In the genomic region with DNA sequence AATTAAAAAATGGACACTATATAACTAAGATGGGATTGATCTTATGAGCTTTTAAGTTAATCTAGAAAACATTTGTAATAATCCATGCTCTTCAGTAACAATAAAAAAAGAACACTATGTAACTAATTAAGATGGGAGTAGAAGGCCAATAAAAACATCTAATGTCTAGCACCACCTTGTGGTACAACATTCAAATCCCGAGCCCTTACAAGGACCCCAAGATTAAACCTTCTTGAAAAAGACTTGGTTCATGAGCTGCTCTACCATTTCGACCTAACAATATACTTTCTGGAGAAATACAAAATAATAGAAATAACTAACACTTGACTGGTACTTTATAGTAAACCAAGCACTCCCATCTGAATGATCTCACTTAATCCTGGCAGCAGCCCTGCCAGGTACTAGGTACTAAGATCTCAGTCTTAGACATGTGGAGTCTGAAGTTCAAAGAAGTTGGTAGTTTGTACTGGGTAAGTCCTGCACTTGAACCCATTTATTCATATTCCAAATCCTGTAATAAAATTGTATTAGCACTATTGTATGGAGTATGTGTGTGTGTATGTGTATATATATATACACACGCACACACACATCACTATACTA, we compare ENCODE assay signal across 9 cellular contexts. TPM values are rescaled to one million over a fixed set of nuclear protein-coding genes. Genes with fewer than 3 reads are reported as not detected.
DNase-seq lines count a peak whose midpoint lies in the region; ATAC-seq and TF ChIP-seq lines count a peak whose summit lies in the region.
"Had no signal": no experiment of that assay in that cellular context is flagged by ENCODE, and none has a peak within 500 bp of the region (broad histone marks: within the 10 kb centered on the region; RNA-seq: fewer than 3 reads in every experiment).

No MANE protein-coding gene starts in this region.

- CTCF ChIA-PET in activated CD4-positive, alpha-beta memory T cell treated with anti-CD3 and anti-CD28 coated beads, Interleukin-2, amount 10 ng/mL, durations not matched to agents 7 days and 5 days (lab: Charles Lee) = interaction anchor here (0.8 to 10.0 kb wide), 31 partner anchors 9 to 300 kb away, joined by 3 to 181 read pairs (median 4); partner anchors contain the start of genes CAPN7 and SH3BP5
- CTCF ChIA-PET in activated CD4-positive, alpha-beta memory T cell treated with anti-CD3 and anti-CD28 coated beads for 36 hours (lab: Charles Lee) = interaction anchor here (0.6 to 4.8 kb wide), 50 partner anchors 8 to 325 kb away, joined by 3 to 178 read pairs (median 5); partner anchors contain the start of genes CAPN7, METTL6 and SH3BP5

- no peak overlapping the region for H3K27ac ChIP-seq in upper lobe of left lung

- no peaks in the 10 kb centered on the region for H3K27me3 ChIP-seq in upper lobe of left lung

- H3K36me3 Mint-ChIP-seq in activated CD4-positive, alpha-beta memory T cell treated with anti-CD3 and anti-CD28 coated beads, Interleukin-2, amount 10 ng/mL, durations not matched to agents 7 days and 5 days (ENCODE audit: low read depth) = peaks cover 3% of the 10 kb centered on the region
- H3K36me3 Mint-ChIP-seq in activated CD4-positive, alpha-beta memory T cell treated with anti-CD3 and anti-CD28 coated beads for 36 hours = peaks cover 4% of the 10 kb centered on the region
- peaks cover 7% of the 10 kb centered on the region for H3K36me3 Mint-ChIP-seq in chondrocyte (ENCODE audit: low read depth)
- H3K36me3 Mint-ChIP-seq: activated naive CD4-positive, alpha-beta T cell treated with anti-CD3 and anti-CD28 coated beads, Interleukin-2, amount 50 U/mL, for 72 hours had no signal

- H3K4me3 Mint-ChIP-seq in activated CD4-positive, alpha-beta memory T cell treated with anti-CD3 and anti-CD28 coated beads, Interleukin-2, amount 10 ng/mL, durations not matched to agents 7 days and 5 days = no peak overlapping the region
- H3K4me3 Mint-ChIP-seq in activated CD4-positive, alpha-beta memory T cell treated with anti-CD3 and anti-CD28 coated beads for 36 hours = no peak overlapping the region
- no peak overlapping the region for H3K4me3 Mint-ChIP-seq in chondrocyte (ENCODE audit: unreplicated experiment)

- H3K9me3 ChIP-seq in upper lobe of left lung = no peaks in the 10 kb centered on the region

- peaks cover 12% of the 10 kb centered on the region for H3K4me1 Mint-ChIP-seq in activated CD4-positive, alpha-beta memory T cell treated with anti-CD3 and anti-CD28 coated beads, Interleukin-2, amount 10 ng/mL, durations not matched to agents 7 days and 5 days
- H3K4me1 Mint-ChIP-seq in activated CD4-positive, alpha-beta memory T cell treated with anti-CD3 and anti-CD28 coated beads for 36 hours (ENCODE audit: low read depth) = peaks cover 3% of the 10 kb centered on the region
- peaks cover 2% of the 10 kb centered on the region for H3K4me1 Mint-ChIP-seq in chondrocyte (ENCODE audit: low read depth)

- H3K4me3 ChIP-seq in upper lobe of left lung = no peak overlapping the region

- H3K36me3 ChIP-seq in upper lobe of left lung = peaks cover 0 to 13% (median 3%) of the 10 kb centered on the region in 4 donors

- POLR2A ChIA-PET in activated CD4-positive, alpha-beta memory T cell treated with anti-CD3 and anti-CD28 coated beads, Interleukin-2, amount 10 ng/mL, durations not matched to agents 7 days and 5 days (lab: Charles Lee) = interaction anchor here (0.6 to 2.2 kb wide), 8 partner anchors 72 to 203 kb away, joined by 3 to 10 read pairs (median 4); partner anchors contain the start of gene CAPN7
- POLR2A ChIA-PET in activated CD4-positive, alpha-beta memory T cell treated with anti-CD3 and anti-CD28 coated beads for 36 hours (lab: Charles Lee) = interaction anchor here (0.8 to 2.3 kb wide), 2 partner anchors 137 to 200 kb away, joined by 4 to 12 read pairs; partner anchors contain the start of gene CAPN7

- H3K4me1 ChIP-seq in upper lobe of left lung = peaks cover 0 to 9% (median 3%) of the 10 kb centered on the region in 4 donors

- no peak overlapping the region for H3K27ac Mint-ChIP-seq in activated CD4-positive, alpha-beta memory T cell treated with anti-CD3 and anti-CD28 coated beads, Interleukin-2, amount 10 ng/mL, durations not matched to agents 7 days and 5 days
- H3K27ac Mint-ChIP-seq in activated CD4-positive, alpha-beta memory T cell treated with anti-CD3 and anti-CD28 coated beads for 36 hours = no peak overlapping the region
- no peak overlapping the region for H3K27ac Mint-ChIP-seq in chondrocyte (ENCODE audit: unreplicated experiment)
- H3K27ac Mint-ChIP-seq: activated naive CD4-positive, alpha-beta T cell treated with anti-CD3 and anti-CD28 coated beads, Interleukin-2, amount 50 U/mL, for 72 hours had no signal

- peak; percentile 88 for TF ChIP-seq CTCF in chondrocyte (IDR thresholded peaks at IDR 0.05)
- TF ChIP-seq CTCF in upper lobe of left lung (IDR thresholded peaks at IDR 0.05) = peak; percentile 34 to 63 (median 54)

- ATAC-seq in HG03135 (IDR thresholded peaks at IDR 0.05; ENCODE audit: unreplicated experiment) (peak; percentile 57), left lobe of liver (peak; percentile 65), upper lobe of left lung (ENCODE audit: low FRiP score in 2 of 2) (peak in 1 of 2 donors; percentile 75)

- TF ChIP-seq POLR2A in upper lobe of left lung (IDR thresholded peaks at IDR 0.05) = no peak

- intact Hi-C loops in activated CD4-positive, alpha-beta memory T cell treated with anti-CD3 and anti-CD28 coated beads for 36 hours (cut with micrococcal nuclease) = loop anchor here (1.0 to 10.0 kb wide), 4 partner anchors 137 to 291 kb away; partner anchors contain the start of gene CAPN7

- WGBS in upper lobe of left lung, 2 donors = 38% methylated on average over 3 of the region's 3 CpGs

- TF ChIP-seq EP300 in upper lobe of left lung (IDR thresholded peaks at IDR 0.05) = no peak

- H3K27me3 Mint-ChIP-seq in activated CD4-positive, alpha-beta memory T cell treated with anti-CD3 and anti-CD28 coated beads, Interleukin-2, amount 10 ng/mL, durations not matched to agents 7 days and 5 days = no peaks in the 10 kb centered on the region
- no peaks in the 10 kb centered on the region for H3K27me3 Mint-ChIP-seq in activated CD4-positive, alpha-beta memory T cell treated with anti-CD3 and anti-CD28 coated beads for 36 hours
- H3K27me3 Mint-ChIP-seq in chondrocyte (ENCODE audit: low read depth) = no peaks in the 10 kb centered on the region

- peak; percentile 22 for DNase-seq in activated CD4-positive, alpha-beta memory T cell treated with anti-CD3 and anti-CD28 coated beads, Interleukin-2, amount 10 ng/mL, durations not matched to agents 7 days and 5 days
- no peak for DNase-seq in activated CD4-positive, alpha-beta memory T cell treated with anti-CD3 and anti-CD28 coated beads for 36 hours
- peak; percentile 41 for DNase-seq in NOMO-1 treated with dmso at 0.1 percent for 144 hours (lab: John Stamatoyannopoulos, UW; ENCODE audit: unreplicated experiment)
- no peak for DNase-seq in chondrocyte (ENCODE audit: low spot score)
- DNase-seq in left lobe of liver (ENCODE audit: low spot score) = no peak
- no peak for DNase-seq in upper lobe of left lung
- no peak for DNase-seq in HPDE6-E6E7 (ENCODE audit: extremely low spot score)

- no peaks in the 10 kb centered on the region for H3K9me3 Mint-ChIP-seq in activated CD4-positive, alpha-beta memory T cell treated with anti-CD3 and anti-CD28 coated beads, Interleukin-2, amount 10 ng/mL, durations not matched to agents 7 days and 5 days
- no peaks in the 10 kb centered on the region for H3K9me3 Mint-ChIP-seq in activated CD4-positive, alpha-beta memory T cell treated with anti-CD3 and anti-CD28 coated beads for 36 hours
- no peaks in the 10 kb centered on the region for H3K9me3 Mint-ChIP-seq in chondrocyte (ENCODE audit: low read depth)
- H3K9me3 Mint-ChIP-seq: activated naive CD4-positive, alpha-beta T cell treated with anti-CD3 and anti-CD28 coated beads, Interleukin-2, amount 50 U/mL, for 72 hours had no signal

RNA-seq across cellular contexts. Expression of gene METTL6, which starts 21.8 kb away (rescaled TPM):
- 10 to 100 TPM; 16.1 TPM for total RNA-seq in activated CD4-positive, alpha-beta memory T cell treated with anti-CD3 and anti-CD28 coated beads, Interleukin-2, amount 10 ng/mL, durations not matched to agents 7 days and 5 days
- total RNA-seq in activated CD4-positive, alpha-beta memory T cell treated with anti-CD3 and anti-CD28 coated beads for 36 hours = 10 to 100 TPM; 17.3 to 17.8 TPM
- total RNA-seq in chondrocyte = 16.8 to 19.7 TPM (median 19.7 TPM) in 3 replicates
- total RNA-seq in left lobe of liver = 4.7 TPM
- total RNA-seq in upper lobe of left lung = 10 to 100 TPM; 10.5 to 20.7 (median 13.9) TPM

RNA-seq across cellular contexts. Expression of gene EAF1, which starts 21.8 kb away (rescaled TPM):
- total RNA-seq in activated CD4-positive, alpha-beta memory T cell treated with anti-CD3 and anti-CD28 coated beads, Interleukin-2, amount 10 ng/mL, durations not matched to agents 7 days and 5 days = 10 to 100 TPM; 31.0 to 33.0 TPM
- total RNA-seq in activated CD4-positive, alpha-beta memory T cell treated with anti-CD3 and anti-CD28 coated beads for 36 hours = 10 to 100 TPM; 23.4 to 23.6 TPM
- 15.7 to 18.4 TPM (median 16.9 TPM) in 3 replicates for total RNA-seq in chondrocyte
- 11.6 TPM for total RNA-seq in left lobe of liver
- total RNA-seq in upper lobe of left lung = 10 to 100 TPM; 21.1 to 45.1 (median 31.7) TPM

Comparison
In these comparisons a context has a peak if more than half of its experiments do, and no peak if none do; other contexts are left out.
1. DNase-seq: peak in activated CD4-positive, alpha-beta memory T cell treated with anti-CD3 and anti-CD28 coated beads, Interleukin-2, amount 10 ng/mL, durations not matched to agents 7 days and 5 days (single experiment) and NOMO-1 treated with dmso at 0.1 percent for 144 hours (single experiment); none in activated CD4-positive, alpha-beta memory T cell treated with anti-CD3 and anti-CD28 coated beads for 36 hours (single experiment), chondrocyte (single experiment), left lobe of liver (single experiment), upper lobe of left lung (0 of 2) and HPDE6-E6E7 (single experiment).